In the genomic region with DNA sequence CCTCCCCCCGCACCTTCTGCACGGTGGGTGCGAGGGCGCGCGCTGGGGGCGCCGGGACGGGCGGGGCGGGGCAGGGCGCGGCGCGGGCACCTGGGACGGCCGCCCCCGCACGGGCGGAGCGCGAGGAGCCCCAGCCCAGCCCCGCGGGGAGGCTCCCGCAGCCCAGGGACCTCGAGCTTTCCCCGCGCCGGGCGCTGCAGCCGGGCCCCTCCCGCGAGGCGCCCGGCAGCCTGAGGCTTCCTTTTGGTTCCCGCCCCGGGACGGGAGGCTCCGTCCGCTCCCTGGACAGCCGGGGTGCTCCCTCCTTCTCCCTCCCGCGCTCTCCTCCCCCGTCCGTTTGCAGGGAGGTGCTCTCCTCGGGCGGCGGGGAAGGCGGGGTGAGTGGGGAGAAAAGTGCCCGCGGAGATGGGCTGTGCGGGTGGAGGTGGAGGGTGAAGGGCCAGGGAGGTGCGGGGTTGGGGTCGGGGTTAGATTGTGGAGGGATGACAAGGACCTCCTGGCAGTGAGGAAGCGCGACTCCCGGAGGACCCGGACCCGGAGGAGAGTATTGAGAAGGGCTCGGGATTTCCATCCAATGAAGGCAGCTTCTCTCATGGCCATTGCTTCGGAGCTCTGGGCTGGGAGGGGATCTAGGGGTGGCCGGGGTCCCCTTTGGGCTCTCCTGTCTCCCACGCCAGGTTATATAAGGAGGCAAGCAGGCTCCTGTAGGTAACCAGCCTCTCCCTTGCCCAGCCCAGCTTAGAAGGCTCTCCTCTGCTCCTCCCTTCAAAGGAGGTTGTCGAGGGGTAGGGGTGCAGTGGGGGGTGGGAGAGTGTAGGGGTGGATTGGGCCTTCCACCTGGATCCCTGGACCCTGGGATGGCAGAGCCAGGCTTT, we compare ENCODE assay signal across 8 cellular contexts. TPM values are rescaled to one million over a fixed set of nuclear protein-coding genes. Genes with fewer than 3 reads are reported as not detected.
DNase-seq lines count a peak whose midpoint lies in the region; ATAC-seq lines count a peak whose summit lies in the region.

No MANE protein-coding gene starts in this region.

- peaks cover 8% of the 10 kb centered on the region for H3K4me1 Mint-ChIP-seq in stimulated activated naive CD8-positive, alpha-beta T cell treated with anti-CD3 and anti-CD28 coated beads, Interleukin-15, Interleukin-2, amounts not matched to agents 100 ng/mL and 50 ng/mL, for 24 hours (ENCODE audit: low read depth)

- no peak overlapping the region for H3K27ac Mint-ChIP-seq in stimulated activated naive CD8-positive, alpha-beta T cell treated with anti-CD3 and anti-CD28 coated beads, Interleukin-15, Interleukin-2, amounts not matched to agents 100 ng/mL and 50 ng/mL, for 24 hours

- H3K4me3 Mint-ChIP-seq in stimulated activated naive CD8-positive, alpha-beta T cell treated with anti-CD3 and anti-CD28 coated beads, Interleukin-15, Interleukin-2, amounts not matched to agents 100 ng/mL and 50 ng/mL, for 24 hours = peak overlapping the region; percentile 49

- peak overlapping the region; percentile 82 for H3K4me3 ChIP-seq in H7 (ENCODE audit: insufficient read depth, low read depth, low read length)

- peak; percentile 37 for ATAC-seq in left lobe of liver

- H3K36me3 ChIP-seq in H7 (replicated peaks; ENCODE audit: control insufficient read depth, insufficient read depth, low read length) = peaks cover 8% of the 10 kb centered on the region

- no peaks in the 10 kb centered on the region for H3K9me3 Mint-ChIP-seq in stimulated activated naive CD8-positive, alpha-beta T cell treated with anti-CD3 and anti-CD28 coated beads, Interleukin-15, Interleukin-2, amounts not matched to agents 100 ng/mL and 50 ng/mL, for 24 hours

- peak; percentile 33 for DNase-seq in EL
- peak; percentile 79 for DNase-seq in H7
- peak; percentile 15 for DNase-seq in RPMI7951 (ENCODE audit: low read depth)
- DNase-seq in cerebellar cortex (ENCODE audit: low spot score) = peak; percentile 35
- DNase-seq in left lobe of liver (ENCODE audit: low spot score) = peak; percentile 60
- no peak for DNase-seq in islet precursor cell
- no peak for DNase-seq in NCI-H1105 treated with DMSO at 0.1 percent for 48 hours (lab: John Stamatoyannopoulos, UW)

- peaks cover 34% of the 10 kb centered on the region for H3K27me3 Mint-ChIP-seq in stimulated activated naive CD8-positive, alpha-beta T cell treated with anti-CD3 and anti-CD28 coated beads, Interleukin-15, Interleukin-2, amounts not matched to agents 100 ng/mL and 50 ng/mL, for 24 hours

- peaks cover 17% of the 10 kb centered on the region for H3K27me3 ChIP-seq in H7 (ENCODE audit: control insufficient read depth, insufficient read depth, low read length)

- no peaks in the 10 kb centered on the region for H3K36me3 Mint-ChIP-seq in stimulated activated naive CD8-positive, alpha-beta T cell treated with anti-CD3 and anti-CD28 coated beads, Interleukin-15, Interleukin-2, amounts not matched to agents 100 ng/mL and 50 ng/mL, for 24 hours (ENCODE audit: low read depth)

RNA-seq across cellular contexts. Expression of gene JDP2, which starts 0.6 kb away (rescaled TPM):
- total RNA-seq in H7 (2014; rRNA removed; shearing (Covaris generic)) = 30.2 and 37.9 TPM in 2 replicates
- total RNA-seq in RPMI7951 (2014; rRNA removed; shearing (Covaris generic)) = 3.7 and 4.3 TPM in 2 replicates
- 12.8 TPM for total RNA-seq in left lobe of liver

Comparison
In these comparisons a context has a peak if more than half of its experiments do, and no peak if none do; other contexts are left out.
1. DNase-seq: peak in EL (single experiment), H7 (single experiment), RPMI7951 (single experiment), cerebellar cortex (single experiment) and left lobe of liver (single experiment); none in islet precursor cell (single experiment) and NCI-H1105 treated with DMSO at 0.1 percent for 48 hours (single experiment).